Comparison of ENCODE assay signal across 8 cellular contexts in genomic region chr9:113622600-113623400, GRCh38.
A peak's percentile ranks its signal among the peaks of the same experiment; 100 is the strongest.
DNase-seq lines count a peak whose midpoint lies in the region; ATAC-seq and TF ChIP-seq lines count a peak whose summit lies in the region.

No MANE protein-coding gene starts in this region.

- peak; percentile 14; the same call in 1 of the 2 replicates for TF ChIP-seq RAD21 in Ishikawa (IDR thresholded peaks at IDR 0.05; ENCODE audit: low read depth)

- ATAC-seq in GM21717 (IDR thresholded peaks at IDR 0.05; ENCODE audit: unreplicated experiment) = peak; percentile 74

- no peaks in the 10 kb centered on the region for H3K36me3 ChIP-seq in mesodermal cell (ENCODE audit: control insufficient read depth, insufficient read depth, low read length)
- no peaks in the 10 kb centered on the region for H3K36me3 ChIP-seq in tibial nerve

- H3K4me1 ChIP-seq in mesodermal cell (ENCODE audit: control insufficient read depth, insufficient read depth, low read length, poor library complexity, severe bottlenecking) (peaks cover 53% of the 10 kb centered on the region), tibial nerve (peaks cover 0 to 45% (median 16%) of the 10 kb centered on the region in 4 donors)

- H3K27ac ChIP-seq in mesodermal cell (ENCODE audit: low read depth, low read length, severe bottlenecking) (peak overlapping the region; percentile 99), tibial nerve (peak overlapping the region in 1 of 4 donors; percentile 23)

- H3K4me3 ChIP-seq in mesodermal cell (ENCODE audit: extremely low read depth, insufficient read depth, low read length, poor library complexity, severe bottlenecking) (no peak overlapping the region), tibial nerve (no peak overlapping the region)

- H3K27me3 ChIP-seq in tibial nerve = no peaks in the 10 kb centered on the region

- DNase-seq in NCI-H345 (lab: John Stamatoyannopoulos, UW) (peak; percentile 49), NCI-H345 treated with DMSO at 0.1 percent for 48 hours (lab: John Stamatoyannopoulos, UW; ENCODE audit: unreplicated experiment) (no peak), amniotic epithelial cell (ENCODE audit: low read depth) (peak; percentile 89), RPMI8226 (no peak), tibial nerve (ENCODE audit: low spot score in 2 of 2) (no peak)

- no peak for TF ChIP-seq CTCF in tibial nerve (IDR thresholded peaks at IDR 0.05)

- TF ChIP-seq EP300 in Ishikawa (IDR thresholded peaks at IDR 0.05; ENCODE audit: borderline replicate concordance) (peak; percentile 95), tibial nerve (IDR thresholded peaks at IDR 0.05) (no peak)

- 25 to 41% methylated on average over 6 of the region's 8 CpGs for WGBS in mesodermal cell (ENCODE audit: insufficient coverage in 2 of 2), 2 experiments
- 71 to 83% methylated on average over 8 of the region's 8 CpGs for WGBS in tibial nerve, 2 donors

- TF ChIP-seq POLR2A in tibial nerve (IDR thresholded peaks at IDR 0.05) = no peak

- H3K9me3 ChIP-seq in mesodermal cell (ENCODE audit: control insufficient read depth, low read length) (no peaks in the 10 kb centered on the region), tibial nerve (no peaks in the 10 kb centered on the region)

TF ChIP-seq in Ishikawa, 13 proteins besides CTCF, POLR2A, EP300 and RAD21:
- TF ChIP-seq ZBTB7A (IDR thresholded peaks at IDR 0.05; ENCODE audit: low read depth) (peak; percentile 56; the same call in 1 of the 2 replicates), CEBPB (IDR thresholded peaks at IDR 0.05) (0 out of 2 replicates have a peak, but pooled peaks have one; percentile 30), YY1 (IDR thresholded peaks at IDR 0.05; ENCODE audit: low read depth) (peak; percentile 25), FOXM1 (IDR thresholded peaks at IDR 0.05; ENCODE audit: borderline replicate concordance, low read depth) (peak; percentile 91), TEAD4 (IDR thresholded peaks at IDR 0.05) (peak; percentile 90), TAF1 (IDR thresholded peaks at IDR 0.05; ENCODE audit: low read depth) (peak; percentile 66; the same call in 1 of the 2 replicates), CREB1 (IDR thresholded peaks at IDR 0.05; ENCODE audit: low read depth) (0 out of 2 replicates have a peak, but pooled peaks have one; percentile 29), MAX (IDR thresholded peaks at IDR 0.05) (peak; percentile 74), TCF12 (IDR thresholded peaks at IDR 0.05; ENCODE audit: low read depth) (peak; percentile 94), NFIC (IDR thresholded peaks at IDR 0.05) (peak; percentile 75), EGR1 (IDR thresholded peaks at IDR 0.05) (no peak)
- TF ChIP-seq, protein P1, sequence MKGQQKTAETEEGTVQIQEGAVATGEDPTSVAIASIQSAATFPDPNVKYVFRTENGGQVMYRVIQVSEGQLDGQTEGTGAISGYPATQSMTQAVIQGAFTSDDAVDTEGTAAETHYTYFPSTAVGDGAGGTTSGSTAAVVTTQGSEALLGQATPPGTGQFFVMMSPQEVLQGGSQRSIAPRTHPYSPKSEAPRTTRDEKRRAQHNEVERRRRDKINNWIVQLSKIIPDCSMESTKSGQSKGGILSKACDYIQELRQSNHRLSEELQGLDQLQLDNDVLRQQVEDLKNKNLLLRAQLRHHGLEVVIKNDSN (IDR thresholded peaks at IDR 0.05) = peak; percentile 75
- TF ChIP-seq, protein P2, sequence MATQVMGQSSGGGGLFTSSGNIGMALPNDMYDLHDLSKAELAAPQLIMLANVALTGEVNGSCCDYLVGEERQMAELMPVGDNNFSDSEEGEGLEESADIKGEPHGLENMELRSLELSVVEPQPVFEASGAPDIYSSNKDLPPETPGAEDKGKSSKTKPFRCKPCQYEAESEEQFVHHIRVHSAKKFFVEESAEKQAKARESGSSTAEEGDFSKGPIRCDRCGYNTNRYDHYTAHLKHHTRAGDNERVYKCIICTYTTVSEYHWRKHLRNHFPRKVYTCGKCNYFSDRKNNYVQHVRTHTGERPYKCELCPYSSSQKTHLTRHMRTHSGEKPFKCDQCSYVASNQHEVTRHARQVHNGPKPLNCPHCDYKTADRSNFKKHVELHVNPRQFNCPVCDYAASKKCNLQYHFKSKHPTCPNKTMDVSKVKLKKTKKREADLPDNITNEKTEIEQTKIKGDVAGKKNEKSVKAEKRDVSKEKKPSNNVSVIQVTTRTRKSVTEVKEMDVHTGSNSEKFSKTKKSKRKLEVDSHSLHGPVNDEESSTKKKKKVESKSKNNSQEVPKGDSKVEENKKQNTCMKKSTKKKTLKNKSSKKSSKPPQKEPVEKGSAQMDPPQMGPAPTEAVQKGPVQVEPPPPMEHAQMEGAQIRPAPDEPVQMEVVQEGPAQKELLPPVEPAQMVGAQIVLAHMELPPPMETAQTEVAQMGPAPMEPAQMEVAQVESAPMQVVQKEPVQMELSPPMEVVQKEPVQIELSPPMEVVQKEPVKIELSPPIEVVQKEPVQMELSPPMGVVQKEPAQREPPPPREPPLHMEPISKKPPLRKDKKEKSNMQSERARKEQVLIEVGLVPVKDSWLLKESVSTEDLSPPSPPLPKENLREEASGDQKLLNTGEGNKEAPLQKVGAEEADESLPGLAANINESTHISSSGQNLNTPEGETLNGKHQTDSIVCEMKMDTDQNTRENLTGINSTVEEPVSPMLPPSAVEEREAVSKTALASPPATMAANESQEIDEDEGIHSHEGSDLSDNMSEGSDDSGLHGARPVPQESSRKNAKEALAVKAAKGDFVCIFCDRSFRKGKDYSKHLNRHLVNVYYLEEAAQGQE (IDR thresholded peaks at IDR 0.05; ENCODE audit: low read depth) = no peak

Comparison
In these comparisons a context has a peak if more than half of its experiments do, and no peak if none do; other contexts are left out.
1. DNase-seq: peak in NCI-H345 (single experiment) and amniotic epithelial cell (single experiment); none in NCI-H345 treated with DMSO at 0.1 percent for 48 hours (single experiment), RPMI8226 (single experiment) and tibial nerve (0 of 2).